In genomic region chr3:177932346-177932745, GRCh38 we compare ENCODE assay signal across 27 cellular contexts.
A peak's percentile ranks its signal among the peaks of the same experiment; 100 is the strongest.
DNase-seq lines count a peak whose midpoint lies in the region; ATAC-seq and TF ChIP-seq lines count a peak whose summit lies in the region.
"Had no signal": no experiment of that assay in that cellular context is flagged by ENCODE, and none has a peak within 500 bp of the region (broad histone marks: within the 10 kb centered on the region; RNA-seq: fewer than 3 reads in every experiment).

No MANE protein-coding gene starts in this region.

- H3K36me3 ChIP-seq in IMR-90 (ENCODE audit: control insufficient read depth, insufficient read depth, low read length) (no peaks in the 10 kb centered on the region), adrenal gland (replicated peaks in 1 of 2) (no peaks in the 10 kb centered on the region), suprapubic skin (no peaks in the 10 kb centered on the region)
- H3K36me3 ChIP-seq: lower lobe of right lung, ovary, upper lobe of right lung had no signal

- intact Hi-C loops in IMR-90 (cut with micrococcal nuclease), result no loop called here
- intact Hi-C loops in adrenal gland (cut with DNase I), result loop anchor here in 1 of 2 donors (10.0 kb wide), 1 partner anchor 132 kb away; no protein-coding TSS in a partner anchor
- intact Hi-C loops in head of caudate nucleus (cut with DNase I), result no loop called here

- H3K9me1 ChIP-seq in IMR-90 (ENCODE audit: insufficient read depth, low read length), result no peaks in the 10 kb centered on the region

- TF ChIP-seq POLR2A in IMR-90 (IDR thresholded peaks at IDR 0.05; ENCODE audit: low read depth, low read length), result no peak
- TF ChIP-seq POLR2A in adrenal gland (IDR thresholded peaks at IDR 0.05), result no peak
- no peak for TF ChIP-seq POLR2A in suprapubic skin (IDR thresholded peaks at IDR 0.05)

- H4K8ac ChIP-seq in IMR-90 (ENCODE audit: low read depth in 2 of 2, low read length in 2 of 2), result peak overlapping the region in 1 of 2 experiments; percentile 36; a peak in 1 of 4 replicates

- CTCF ChIA-PET in IMR-90 (lab: Yijun Ruan, JAX), result no interaction called here

- H3K9me3 ChIP-seq in IMR-90 (ENCODE audit: control insufficient read depth, insufficient read depth, low read length), result no peaks in the 10 kb centered on the region
- H3K9me3 ChIP-seq in adrenal gland (replicated peaks in 1 of 3), result no peaks in the 10 kb centered on the region
- no peaks in the 10 kb centered on the region for H3K9me3 ChIP-seq in suprapubic skin
- H3K9me3 ChIP-seq: lower lobe of right lung, ovary, upper lobe of right lung had no signal

- in situ Hi-C loops in IMR-90 (cut with MboI; ENCODE audit: low sequenced_read_pairs), result no loop called here

- TF ChIP-seq CTCF in IMR-90 (conservative IDR thresholded peaks at IDR 0.05; ENCODE audit: low read depth, low read length) (no peak), adrenal gland (IDR thresholded peaks at IDR 0.05) (no peak), fibroblast of the aortic adventitia (IDR thresholded peaks at IDR 0.05; ENCODE audit: insufficient read depth, low read length) (no peak), suprapubic skin (IDR thresholded peaks at IDR 0.05) (no peak)

- H4K5ac ChIP-seq in IMR-90 (ENCODE audit: low read depth, low read length), result no peak overlapping the region; the same call in 1 of the 2 replicates

- POLR2A ChIA-PET in IMR-90 (lab: Charles Lee; ENCODE audit: unreplicated experiment), result no interaction called here

- DNase-seq in IMR-90, result no peak
- no peak for DNase-seq in adrenal gland
- DNase-seq in fibroblast of the aortic adventitia (ENCODE audit: low read depth), result peak; percentile 42
- DNase-seq in suprapubic skin (ENCODE audit: low spot score in 2 of 2), result no peak
- no peak for DNase-seq in head of caudate nucleus
- DNase-seq in mesenteric fat pad (ENCODE audit: low spot score), result no peak
- DNase-seq: activated CD4-positive, alpha-beta T cell treated with anti-CD3 and anti-CD28 coated beads, Interleukin-2, amount 50 U/mL, for 4 hours; activated CD8-positive, alpha-beta memory T cell treated with anti-CD3 and anti-CD28 coated beads, Interleukin-2, amount 10 ng/mL, durations not matched to agents 7 days and 5 days; activated T-cell treated with anti-CD3 and anti-CD28 coated beads, Interleukin-2, amount 50 U/mL, for 48 hours; CD4-positive, alpha-beta T cell; foreskin keratinocyte; kidney glomerular epithelial cell; lower lobe of right lung; NCI-H1930; NCI-H510A treated with DMSO at 0.1 percent for 48 hours; ovary; PC-9; retina; SHP77; upper lobe of right lung had no signal

- H3K79me1 ChIP-seq in IMR-90 (ENCODE audit: low read depth in 1 of 2, low read length in 2 of 2), result no peaks in the 10 kb centered on the region

- H3K4me1 ChIP-seq in IMR-90 (ENCODE audit: control insufficient read depth, insufficient read depth, low read length) (peaks cover 10% of the 10 kb centered on the region), adrenal gland (replicated peaks in 1 of 2) (peaks cover 16 to 50% of the 10 kb centered on the region in 2 donors), suprapubic skin (peaks cover 29% of the 10 kb centered on the region)
- H3K4me1 ChIP-seq: lower lobe of right lung, upper lobe of right lung had no signal

- BruUV-seq in IMR-90 (replicated peaks; lab: Mats Ljungman, UMichigan), result no TSS peak

- TF ChIP-seq RAD21 in IMR-90 (IDR thresholded peaks at IDR 0.05; ENCODE audit: low read length), result no peak

- no peak overlapping the region for H3K9ac ChIP-seq in IMR-90 (ENCODE audit: low read depth, low read length)
- H3K9ac ChIP-seq: KMS-11 had no signal

- no peak for ATAC-seq in IMR-90 (ENCODE audit: low read depth)
- ATAC-seq in HG02588 (IDR thresholded peaks at IDR 0.05; ENCODE audit: unreplicated experiment), result no peak
- ATAC-seq: activated CD4-positive, CD25-positive, alpha-beta regulatory T cell treated with anti-CD3 and anti-CD28 coated beads, Interleukin-2, amount 50 U/mL, for 24 hours; activated CD8-positive, alpha-beta memory T cell treated with anti-CD3 and anti-CD28 coated beads, Interleukin-2, amount 10 ng/mL, durations not matched to agents 7 days and 5 days; foreskin keratinocyte; lower lobe of right lung; stimulated activated memory B cell treated with anti-CD40 and anti-IgM and Interleukin-4, amounts not matched to agents 10 μg/mL and 1 μg/mL and 100 μg/mL, for 72 hours; upper lobe of right lung had no signal

- H3K23ac ChIP-seq in IMR-90 (ENCODE audit: low read depth, low read length), result no peak overlapping the region

- no peak for TF ChIP-seq EP300 in suprapubic skin (IDR thresholded peaks at IDR 0.05)

- H2BK5ac ChIP-seq in IMR-90 (ENCODE audit: low read depth, low read length, poor library complexity, severe bottlenecking), result no peak overlapping the region

- no peak overlapping the region for H2AK5ac ChIP-seq in IMR-90 (ENCODE audit: low read depth, low read length)

- no peaks in the 10 kb centered on the region for H4K20me1 ChIP-seq in IMR-90 (ENCODE audit: insufficient read depth, low read length)

- no peaks in the 10 kb centered on the region for H3K27me3 ChIP-seq in IMR-90 (ENCODE audit: control insufficient read depth, insufficient read depth, low read length)
- no peaks in the 10 kb centered on the region for H3K27me3 ChIP-seq in adrenal gland
- no peaks in the 10 kb centered on the region for H3K27me3 ChIP-seq in suprapubic skin
- H3K27me3 ChIP-seq: foreskin keratinocyte, hepatocyte, ovary, upper lobe of right lung had no signal

- H2AK9ac ChIP-seq in IMR-90 (replicated peaks; ENCODE audit: low read depth, low read length, poor library complexity), result no peak overlapping the region

- no peak overlapping the region for H2BK120ac ChIP-seq in IMR-90 (ENCODE audit: low read depth, low read length)

- no peak overlapping the region for H3K4ac ChIP-seq in IMR-90 (ENCODE audit: low read depth, low read length)

- H3K56ac ChIP-seq in IMR-90 (ENCODE audit: extremely low read depth, insufficient read depth, low read length), result no peak overlapping the region

- H3K18ac ChIP-seq in IMR-90 (ENCODE audit: low read depth, low read length), result peak overlapping the region; percentile 33; the same call in 1 of the 2 replicates

- no peak overlapping the region for H2AFZ ChIP-seq in IMR-90 (replicated peaks; ENCODE audit: low read length, poor library complexity)
- H2AFZ ChIP-seq: hepatocyte had no signal

- WGBS in IMR-90 (ENCODE audit: extremely low coverage in 2 of 2, insufficient read length in 1 of 2), 2 experiments, result no CpG with 5 or more reads among the region's 1 CpG
- 64 to 89% (median 86%) methylated on average over 1 of the region's 1 CpG for WGBS in adrenal gland, 4 donors
- WGBS in suprapubic skin, result 88% methylated on average over 1 of the region's 1 CpG

- H3K27ac ChIP-seq in IMR-90 (ENCODE audit: insufficient read depth, low read length) (no peak overlapping the region), adrenal gland (peak overlapping the region in 4 of 5 donors; percentile 18 to 56 (median 38)), suprapubic skin (peak overlapping the region; percentile 34)
- H3K27ac ChIP-seq: epithelial cell of prostate, foreskin keratinocyte, hepatocyte, KMS-11, lower lobe of right lung, ovary, PC-9, upper lobe of right lung had no signal

- H3K4me2 ChIP-seq in IMR-90 (ENCODE audit: low read depth, low read length), result no peak overlapping the region
- H3K4me2 ChIP-seq: hepatocyte, KMS-11, PC-9 had no signal

- no peak overlapping the region for H2BK20ac ChIP-seq in IMR-90 (ENCODE audit: low read depth, low read length)

- dilution Hi-C loops in IMR-90 (cut with HindIII; ENCODE audit: low sequenced_read_pairs, unreplicated experiment), result no loop called here

- no peak overlapping the region for H4K91ac ChIP-seq in IMR-90 (ENCODE audit: insufficient read depth, low read depth, low read length)

- no peak overlapping the region for H2BK15ac ChIP-seq in IMR-90 (ENCODE audit: low read depth, low read length)

- H3K14ac ChIP-seq in IMR-90 (replicated peaks; ENCODE audit: low read depth, low read length), result no peak overlapping the region

- H3K4me3 ChIP-seq in IMR-90 (ENCODE audit: insufficient read depth, low read depth, low read length), result no peak overlapping the region
- H3K4me3 ChIP-seq in adrenal gland, result no peak overlapping the region
- H3K4me3 ChIP-seq in fibroblast of the aortic adventitia (ENCODE audit: low read depth, low read length), result no peak overlapping the region
- H3K4me3 ChIP-seq in suprapubic skin, result no peak overlapping the region
- H3K4me3 ChIP-seq: hepatocyte, lower lobe of right lung, ovary, PC-9, skin epidermis, upper lobe of right lung had no signal

TF ChIP-seq in IMR-90, 13 proteins besides CTCF, POLR2A, EP300 and RAD21 (continues in another document):
- TF ChIP-seq RCOR1 (IDR thresholded peaks at IDR 0.05; ENCODE audit: insufficient replicate concordance, low read length) (no peak), USF2 (IDR thresholded peaks at IDR 0.05; ENCODE audit: low read depth, low read length) (no peak), CEBPB (IDR thresholded peaks at IDR 0.05; ENCODE audit: low read depth, low read length) (no peak), CHD1 (IDR thresholded peaks at IDR 0.05; ENCODE audit: low read depth, low read length) (no peak), MAZ (IDR thresholded peaks at IDR 0.05; ENCODE audit: borderline replicate concordance, low read depth, low read length) (no peak), NFE2L2 (IDR thresholded peaks at IDR 0.05; ENCODE audit: low read depth, low read length) (no peak), MXI1 (IDR thresholded peaks at IDR 0.05; ENCODE audit: borderline replicate concordance, low read depth, low read length) (no peak), ELK1 (IDR thresholded peaks at IDR 0.05; ENCODE audit: borderline replicate concordance, low read depth, low read length) (no peak), BHLHE40 (IDR thresholded peaks at IDR 0.05; ENCODE audit: low read depth, low read length) (no peak), SMC3 (IDR thresholded peaks at IDR 0.05; ENCODE audit: low read depth, low read length) (no peak), FOS (IDR thresholded peaks at IDR 0.05; ENCODE audit: low read depth, low read length) (no peak)
